ENCODE assay signal across 7 cellular contexts in genomic region chr5:133052317-133053175, GRCh38. TPM values are rescaled to one million over a fixed set of nuclear protein-coding genes. Genes with fewer than 3 reads are reported as not detected.
DNase-seq lines count a peak whose midpoint lies in the region; ATAC-seq, FAIRE-seq and TF ChIP-seq lines count a peak whose summit lies in the region.

No MANE protein-coding gene starts in this region.

- H3K27me3 ChIP-seq in H7 (ENCODE audit: control insufficient read depth, insufficient read depth, low read length) (no peaks in the 10 kb centered on the region), MG63 (no peaks in the 10 kb centered on the region)

- peaks cover 1% of the 10 kb centered on the region; the same call in 1 of the 2 replicates for H3K36me3 ChIP-seq in H7 (replicated peaks; ENCODE audit: control insufficient read depth, insufficient read depth, low read length)
- peaks cover 37% of the 10 kb centered on the region for H3K36me3 ChIP-seq in MG63

- peak; percentile 38 for FAIRE-seq in GM12892 (lab: Jason Lieb, UNC)

- H3K4me3 ChIP-seq in H7 (ENCODE audit: insufficient read depth, low read depth, low read length) (peak overlapping the region; percentile 98), MG63 (peak overlapping the region; percentile 95)

- TF ChIP-seq POLR2A in GM12892 (IDR thresholded peaks at IDR 0.05; ENCODE audit: low read depth, low read length): no peak

- peak overlapping the region; percentile 100 for H3K27ac ChIP-seq in cingulate gyrus (ENCODE audit: low read depth, low read length)

- DNase-seq in GM12892 (ENCODE audit: insufficient read length): peak; percentile 55
- peak; percentile 76 for DNase-seq in H7
- DNase-seq in MG63: peak; percentile 80
- DNase-seq in activated CD4-positive, alpha-beta T cell treated with anti-CD3 and anti-CD28 coated beads for 1 hour: peak; percentile 14
- DNase-seq in left lobe of liver (ENCODE audit: low spot score): peak; percentile 80
- DNase-seq in stimulated activated CD4-positive, alpha-beta T cell treated with anti-CD3 and anti-CD28 coated beads, Interleukin-2, amount 100 ng/mL, for 48 hours: peak; percentile 56 to 60

- H3K9me3 ChIP-seq in MG63: peaks cover 2% of the 10 kb centered on the region; the same call in 1 of the 2 replicates

- peak; percentile 65 for ATAC-seq in left lobe of liver

RNA-seq across cellular contexts. Expression of gene HSPA4, which starts 0.7 kb away (rescaled TPM):
- polyA plus RNA-seq in GM12892 (2012; ENCODE audit: missing spikeins): 68.6 TPM
- total RNA-seq in H7 (2014; rRNA removed; shearing (Covaris generic)): 187 and 225 TPM in 2 replicates
- 300 and 358 TPM in 2 replicates for total RNA-seq in MG63 (2014; rRNA removed; shearing (Covaris generic); ENCODE audit: low replicate concordance)
- 30.8 TPM for total RNA-seq in left lobe of liver

RNA-seq across cellular contexts. Expression of gene ZCCHC10, which starts 26.2 kb away (rescaled TPM):
- 27.7 TPM for polyA plus RNA-seq in GM12892 (2012; ENCODE audit: missing spikeins)
- total RNA-seq in H7 (2014; rRNA removed; shearing (Covaris generic)): 22.3 and 24.0 TPM in 2 replicates
- total RNA-seq in MG63 (2014; rRNA removed; shearing (Covaris generic); ENCODE audit: low replicate concordance): 20.5 and 32.5 TPM in 2 replicates
- 8.3 TPM for total RNA-seq in left lobe of liver

Comparison
In these comparisons a context has a peak if more than half of its experiments do, and no peak if none do; other contexts are left out.
1. Peak in every context shown above with its lines: DNase-seq, ATAC-seq, H3K4me3 ChIP-seq and H3K27ac ChIP-seq.
2. DNase-seq: peak in every context shown above with its lines; median percentile 80 in MG63; 80 in left lobe of liver; 76 in H7; 58 in stimulated activated CD4-positive, alpha-beta T cell treated with anti-CD3 and anti-CD28 coated beads, Interleukin-2, amount 100 ng/mL, for 48 hours; 55 in GM12892; 14 in activated CD4-positive, alpha-beta T cell treated with anti-CD3 and anti-CD28 coated beads for 1 hour.